ENCODE assay signal across 1 cellular context in the genomic region with DNA sequence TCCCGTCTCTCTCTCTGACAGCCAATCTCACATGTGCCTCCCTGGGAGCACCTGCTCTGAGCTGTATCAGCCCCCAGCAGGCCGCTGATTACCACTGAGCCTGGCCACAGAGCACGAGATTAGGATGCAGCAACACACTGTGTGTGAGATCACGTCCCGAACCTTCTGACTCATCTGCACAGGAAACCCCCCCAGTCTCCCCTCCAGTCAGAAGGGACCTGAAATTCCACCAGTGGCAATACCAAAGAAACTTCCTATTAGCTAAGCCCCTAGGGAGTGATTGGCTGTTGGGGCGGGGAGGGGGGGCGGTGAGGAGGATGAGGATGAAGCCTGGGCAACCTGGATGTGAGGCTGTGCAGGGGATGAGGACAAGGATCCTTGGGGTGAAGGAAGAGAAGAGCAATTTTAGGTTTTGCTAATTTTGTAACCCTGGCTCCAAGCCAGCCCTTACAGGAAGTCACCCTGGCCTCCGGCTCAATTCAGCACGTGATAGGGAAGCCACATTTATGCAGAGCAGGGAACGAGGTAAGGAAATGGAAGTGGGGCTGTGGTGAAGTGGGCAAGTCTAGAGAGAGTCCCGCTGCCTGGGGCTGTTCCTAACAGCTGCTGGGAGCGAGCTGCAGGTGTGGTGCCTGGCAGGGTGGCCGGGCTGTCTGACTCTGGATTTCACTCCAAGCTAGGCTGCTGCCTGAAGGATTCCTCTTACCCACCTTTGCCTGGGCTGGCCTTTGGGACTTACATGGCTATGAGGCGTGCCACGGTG.
TF ChIP-seq lines count a peak whose summit lies in the region.

No MANE protein-coding gene starts in this region.

TF ChIP-seq in H1, 55 proteins besides CTCF, POLR2A, EP300 and RAD21:
- TF ChIP-seq SIRT6 (IDR thresholded peaks at IDR 0.05; ENCODE audit: low read length) (no peak), RNF2 (IDR thresholded peaks at IDR 0.05; ENCODE audit: borderline replicate concordance, low read depth, low read length, missing control alignments, poor library complexity, severe bottlenecking) (no peak), PHF8 (conservative IDR thresholded peaks at IDR 0.05; ENCODE audit: low read depth, low read length) (no peak)
